Comparison of ENCODE assay signal across 1 cellular context in genomic region chr17:72446525-72447250, GRCh38.
TF ChIP-seq lines count a peak whose summit lies in the region.

No MANE protein-coding gene starts in this region.

TF ChIP-seq in A549, 52 proteins besides CTCF, POLR2A, EP300 and RAD21 (continued from another document):
- no peak for TF ChIP-seq NR3C1 (IDR thresholded peaks at IDR 0.05)
- TF ChIP-seq, protein P1, sequence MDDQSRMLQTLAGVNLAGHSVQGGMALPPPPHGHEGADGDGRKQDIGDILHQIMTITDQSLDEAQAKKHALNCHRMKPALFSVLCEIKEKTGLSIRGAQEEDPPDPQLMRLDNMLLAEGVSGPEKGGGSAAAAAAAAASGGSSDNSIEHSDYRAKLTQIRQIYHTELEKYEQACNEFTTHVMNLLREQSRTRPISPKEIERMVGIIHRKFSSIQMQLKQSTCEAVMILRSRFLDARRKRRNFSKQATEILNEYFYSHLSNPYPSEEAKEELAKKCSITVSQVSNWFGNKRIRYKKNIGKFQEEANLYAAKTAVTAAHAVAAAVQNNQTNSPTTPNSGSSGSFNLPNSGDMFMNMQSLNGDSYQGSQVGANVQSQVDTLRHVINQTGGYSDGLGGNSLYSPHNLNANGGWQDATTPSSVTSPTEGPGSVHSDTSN (IDR thresholded peaks at IDR 0.05), result peak; percentile 78
- TF ChIP-seq HOXA7 (CRISPR knock-in tag; IDR thresholded peaks at IDR 0.05), result 0 out of 2 replicates have a peak, but pooled peaks have one; percentile 9
- no peak for TF ChIP-seq CHD2 (IDR thresholded peaks at IDR 0.05; ENCODE audit: low read length, partially characterized antibody)
- no peak for TF ChIP-seq CBX2 (IDR thresholded peaks at IDR 0.05; ENCODE audit: borderline replicate concordance, low read depth)
- TF ChIP-seq EHF (CRISPR knock-in tag; IDR thresholded peaks at IDR 0.05), result peak; percentile 74
- TF ChIP-seq, protein P2, sequence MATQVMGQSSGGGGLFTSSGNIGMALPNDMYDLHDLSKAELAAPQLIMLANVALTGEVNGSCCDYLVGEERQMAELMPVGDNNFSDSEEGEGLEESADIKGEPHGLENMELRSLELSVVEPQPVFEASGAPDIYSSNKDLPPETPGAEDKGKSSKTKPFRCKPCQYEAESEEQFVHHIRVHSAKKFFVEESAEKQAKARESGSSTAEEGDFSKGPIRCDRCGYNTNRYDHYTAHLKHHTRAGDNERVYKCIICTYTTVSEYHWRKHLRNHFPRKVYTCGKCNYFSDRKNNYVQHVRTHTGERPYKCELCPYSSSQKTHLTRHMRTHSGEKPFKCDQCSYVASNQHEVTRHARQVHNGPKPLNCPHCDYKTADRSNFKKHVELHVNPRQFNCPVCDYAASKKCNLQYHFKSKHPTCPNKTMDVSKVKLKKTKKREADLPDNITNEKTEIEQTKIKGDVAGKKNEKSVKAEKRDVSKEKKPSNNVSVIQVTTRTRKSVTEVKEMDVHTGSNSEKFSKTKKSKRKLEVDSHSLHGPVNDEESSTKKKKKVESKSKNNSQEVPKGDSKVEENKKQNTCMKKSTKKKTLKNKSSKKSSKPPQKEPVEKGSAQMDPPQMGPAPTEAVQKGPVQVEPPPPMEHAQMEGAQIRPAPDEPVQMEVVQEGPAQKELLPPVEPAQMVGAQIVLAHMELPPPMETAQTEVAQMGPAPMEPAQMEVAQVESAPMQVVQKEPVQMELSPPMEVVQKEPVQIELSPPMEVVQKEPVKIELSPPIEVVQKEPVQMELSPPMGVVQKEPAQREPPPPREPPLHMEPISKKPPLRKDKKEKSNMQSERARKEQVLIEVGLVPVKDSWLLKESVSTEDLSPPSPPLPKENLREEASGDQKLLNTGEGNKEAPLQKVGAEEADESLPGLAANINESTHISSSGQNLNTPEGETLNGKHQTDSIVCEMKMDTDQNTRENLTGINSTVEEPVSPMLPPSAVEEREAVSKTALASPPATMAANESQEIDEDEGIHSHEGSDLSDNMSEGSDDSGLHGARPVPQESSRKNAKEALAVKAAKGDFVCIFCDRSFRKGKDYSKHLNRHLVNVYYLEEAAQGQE (IDR thresholded peaks at IDR 0.05), result no peak
- TF ChIP-seq BCL3 (IDR thresholded peaks at IDR 0.05), result peak; percentile 79; the same call in 2 of the 3 replicates
- no peak for TF ChIP-seq KDM5A (IDR thresholded peaks at IDR 0.05)
- no peak for TF ChIP-seq ZSCAN20 (CRISPR knock-in tag; IDR thresholded peaks at IDR 0.05)
- TF ChIP-seq MAFK (IDR thresholded peaks at IDR 0.05; ENCODE audit: partially characterized antibody), result peak; percentile 95
- TF ChIP-seq GATA3 (IDR thresholded peaks at IDR 0.05; ENCODE audit: borderline replicate concordance), result peak; percentile 84
- TF ChIP-seq, protein P3, sequence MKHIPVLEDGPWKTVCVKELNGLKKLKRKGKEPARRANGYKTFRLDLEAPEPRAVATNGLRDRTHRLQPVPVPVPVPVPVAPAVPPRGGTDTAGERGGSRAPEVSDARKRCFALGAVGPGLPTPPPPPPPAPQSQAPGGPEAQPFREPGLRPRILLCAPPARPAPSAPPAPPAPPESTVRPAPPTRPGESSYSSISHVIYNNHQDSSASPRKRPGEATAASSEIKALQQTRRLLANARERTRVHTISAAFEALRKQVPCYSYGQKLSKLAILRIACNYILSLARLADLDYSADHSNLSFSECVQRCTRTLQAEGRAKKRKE (CRISPR knock-in tag; IDR thresholded peaks at IDR 0.05; ENCODE audit: low read depth), result no peak
- 0 out of 2 replicates have a peak, but pooled peaks have one; percentile 42 for TF ChIP-seq HOXB5 (CRISPR knock-in tag; IDR thresholded peaks at IDR 0.05)
- TF ChIP-seq, protein P4, sequence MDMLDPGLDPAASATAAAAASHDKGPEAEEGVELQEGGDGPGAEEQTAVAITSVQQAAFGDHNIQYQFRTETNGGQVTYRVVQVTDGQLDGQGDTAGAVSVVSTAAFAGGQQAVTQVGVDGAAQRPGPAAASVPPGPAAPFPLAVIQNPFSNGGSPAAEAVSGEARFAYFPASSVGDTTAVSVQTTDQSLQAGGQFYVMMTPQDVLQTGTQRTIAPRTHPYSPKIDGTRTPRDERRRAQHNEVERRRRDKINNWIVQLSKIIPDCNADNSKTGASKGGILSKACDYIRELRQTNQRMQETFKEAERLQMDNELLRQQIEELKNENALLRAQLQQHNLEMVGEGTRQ (IDR thresholded peaks at IDR 0.05), result no peak
- TF ChIP-seq FOSB (CRISPR knock-in tag; IDR thresholded peaks at IDR 0.05), result no peak; the same call in 1 of the 2 replicates
- no peak for TF ChIP-seq ZNF302 (CRISPR knock-in tag; IDR thresholded peaks at IDR 0.05)
- 0 out of 2 replicates have a peak, but pooled peaks have one; percentile 35 for TF ChIP-seq RFX5 (IDR thresholded peaks at IDR 0.05)
- no peak for TF ChIP-seq NFE2L2 (conservative IDR thresholded peaks at IDR 0.05; ENCODE audit: low read length)
- peak; percentile 7; the same call in 1 of the 2 replicates for TF ChIP-seq FOXS1 (CRISPR knock-in tag; IDR thresholded peaks at IDR 0.05)
TF ChIP-seq in A549: peak in this region for 21.
